In the genomic region with DNA sequence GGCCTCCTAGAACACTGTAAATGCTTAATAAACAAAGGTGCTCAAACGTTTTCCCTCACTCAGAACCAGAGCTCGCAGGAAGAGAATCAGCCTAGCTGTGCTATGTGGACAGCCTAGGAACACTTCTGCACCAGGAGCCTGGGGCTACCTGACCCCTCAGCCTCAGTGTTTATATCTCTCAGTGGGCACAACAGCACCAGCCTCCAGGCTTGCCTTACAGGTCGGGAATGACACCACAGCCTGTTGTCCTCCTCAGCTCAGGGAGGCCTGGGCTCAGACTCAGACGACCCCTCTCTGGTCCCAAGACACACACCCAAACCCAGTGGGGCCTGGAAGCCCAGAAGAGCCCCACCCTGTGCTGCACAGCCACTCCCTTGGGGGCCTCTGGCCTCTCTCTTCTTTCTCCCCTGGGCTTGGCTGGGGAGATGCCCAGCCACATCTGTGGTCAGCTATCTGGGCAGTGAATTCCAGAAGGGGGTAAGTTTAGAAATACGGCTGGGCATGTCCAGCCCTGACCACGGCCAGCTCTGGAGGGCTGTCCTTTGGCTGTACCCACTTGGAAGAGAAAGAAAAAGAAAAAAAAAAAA, we compare ENCODE assay signal across 20 cellular contexts. TPM values are rescaled to one million over a fixed set of nuclear protein-coding genes. Genes with fewer than 3 reads are reported as not detected.
A peak's percentile ranks its signal among the peaks of the same experiment; 100 is the strongest.
DNase-seq lines count a peak whose midpoint lies in the region; ATAC-seq, FAIRE-seq and TF ChIP-seq lines count a peak whose summit lies in the region.
"Had no signal": no experiment of that assay in that cellular context is flagged by ENCODE, and none has a peak within 500 bp of the region (broad histone marks: within the 10 kb centered on the region; RNA-seq: fewer than 3 reads in every experiment).

No MANE protein-coding gene starts in this region.

- CTCF ChIA-PET in CD4-positive, alpha-beta T cell (lab: Charles Lee): interaction anchor here (1.2 to 1.6 kb wide), 2 partner anchors 131 to 208 kb away, joined by 3 read pairs; no protein-coding TSS in a partner anchor
- CTCF ChIA-PET in A673 (lab: Charles Lee): interaction anchor here (0.6 kb wide), 1 partner anchor 25 kb away, joined by 7 read pairs; no protein-coding TSS in a partner anchor

- H3K27me3 ChIP-seq in CD4-positive, alpha-beta T cell (ENCODE audit: control insufficient read depth, insufficient read depth, low read length): no peaks in the 10 kb centered on the region
- H3K27me3 ChIP-seq in A673 (replicated peaks; ENCODE audit: insufficient read depth, low read depth, low read length, poor library complexity): no peaks in the 10 kb centered on the region
- H3K27me3 ChIP-seq: sigmoid colon, uterus had no signal

- no peaks in the 10 kb centered on the region for H3K9me3 ChIP-seq in CD4-positive, alpha-beta T cell (ENCODE audit: control insufficient read depth, low read length)
- no peaks in the 10 kb centered on the region for H3K9me3 ChIP-seq in A673 (ENCODE audit: low read depth, low read length, poor library complexity, severe bottlenecking)
- H3K9me3 ChIP-seq: sigmoid colon, uterus had no signal

- TF ChIP-seq CTCF in CD4-positive, alpha-beta T cell (IDR thresholded peaks at IDR 0.05): no peak
- TF ChIP-seq CTCF in fibroblast of the aortic adventitia (IDR thresholded peaks at IDR 0.05; ENCODE audit: insufficient read depth, low read length): no peak
- no peak for TF ChIP-seq CTCF in progenitor cell of endocrine pancreas (IDR thresholded peaks at IDR 0.05; ENCODE audit: unreplicated experiment)
- TF ChIP-seq CTCF in A673 (conservative IDR thresholded peaks at IDR 0.05; ENCODE audit: low read depth, low read length): no peak

- H3K4me1 ChIP-seq in A673 (ENCODE audit: insufficient read depth, low read length, poor library complexity, severe bottlenecking): no peaks in the 10 kb centered on the region

- H3K36me3 ChIP-seq in A673 (ENCODE audit: insufficient read depth, low read length, poor library complexity, severe bottlenecking): no peaks in the 10 kb centered on the region
- H3K36me3 ChIP-seq: sigmoid colon, uterus had no signal

- ATAC-seq in CD4-positive, alpha-beta T cell (ENCODE audit: poor library complexity): no peak

- peak overlapping the region; percentile 30 for H3K27ac Mint-ChIP-seq in CD4-positive, alpha-beta T cell
- H3K27ac Mint-ChIP-seq in progenitor cell of endocrine pancreas: no peak overlapping the region
- H3K27ac Mint-ChIP-seq: activated naive CD4-positive, alpha-beta T cell treated with anti-CD3 and anti-CD28 coated beads, Interleukin-2, amount 10 ng/mL, durations not matched to agents 7 days and 5 days had no signal

- FAIRE-seq in RCC 7860 (lab: Jason Lieb, UNC): no peak
- FAIRE-seq: H54, islet of Langerhans had no signal

- DNase-seq in CD4-positive, alpha-beta T cell: no peak
- DNase-seq in NCI-H226 (peak; percentile 49), fibroblast of the aortic adventitia (ENCODE audit: low read depth) (peak; percentile 30), progenitor cell of endocrine pancreas (ENCODE audit: low spot score, unreplicated experiment) (no peak), A673 (ENCODE audit: low spot score) (no peak), RCC 7860 (ENCODE audit: low spot score) (no peak), nucleus accumbens (lab: John Stamatoyannopoulos, UW) (no peak), NAMALWA (ENCODE audit: low spot score) (no peak)
- DNase-seq: activated CD4-positive, alpha-beta T cell treated with anti-CD3 and anti-CD28 coated beads, Interleukin-2, amount 50 U/mL, for 4 hours; activated naive CD4-positive, alpha-beta T cell treated with anti-CD3 and anti-CD28 coated beads, Interleukin-2, amount 10 ng/mL, durations not matched to agents 7 days and 5 days; Calu3; dermis blood vessel endothelial cell; NCI-H2029; NCI-H446 treated with DMSO at 0.1 percent for 48 hours; RPMI8226; sigmoid colon; T-helper 1 cell; uterus had no signal

- no TSS peak for BruUV-seq in A673 (replicated peaks; lab: Mats Ljungman, UMichigan)

- no peaks in the 10 kb centered on the region for H3K27me3 Mint-ChIP-seq in CD4-positive, alpha-beta T cell
- H3K27me3 Mint-ChIP-seq in progenitor cell of endocrine pancreas: no peaks in the 10 kb centered on the region

- POLR2A ChIA-PET in CD4-positive, alpha-beta T cell (lab: Charles Lee): interaction anchor here (1.3 kb wide), 2 partner anchors 14 to 25 kb away, joined by 3 to 6 read pairs; no protein-coding TSS in a partner anchor
- POLR2A ChIA-PET in A673 (lab: Charles Lee; ENCODE audit: low non-redundant PET): no interaction called here

- intact Hi-C loops in CD4-positive, alpha-beta T cell (cut with DNase I, micrococcal nuclease): loop anchor here in 1 of 2 experiments (5.0 kb wide), 1 partner anchor 36 kb away; no protein-coding TSS in a partner anchor
- intact Hi-C loops in A673 (cut with micrococcal nuclease; ENCODE audit: unreplicated experiment): no loop called here

- peak overlapping the region; percentile 12 for H3K4me3 Mint-ChIP-seq in CD4-positive, alpha-beta T cell
- peak overlapping the region; percentile 31 for H3K4me3 Mint-ChIP-seq in progenitor cell of endocrine pancreas (ENCODE audit: low read depth)
- H3K4me3 Mint-ChIP-seq: activated naive CD4-positive, alpha-beta T cell treated with anti-CD3 and anti-CD28 coated beads, Interleukin-2, amount 10 ng/mL, durations not matched to agents 7 days and 5 days had no signal

- H3K4me1 Mint-ChIP-seq in CD4-positive, alpha-beta T cell (ENCODE audit: low read depth): peaks cover 38% of the 10 kb centered on the region
- H3K4me1 Mint-ChIP-seq in progenitor cell of endocrine pancreas (ENCODE audit: low read depth): peaks cover 4% of the 10 kb centered on the region

- no peak overlapping the region for H3K27ac ChIP-seq in CD4-positive, alpha-beta T cell (ENCODE audit: low read depth, low read length)
- no peak overlapping the region for H3K27ac ChIP-seq in A673 (ENCODE audit: low read depth, low read length, poor library complexity, severe bottlenecking)

- H3K4me3 ChIP-seq in fibroblast of the aortic adventitia (ENCODE audit: low read depth, low read length) (no peak overlapping the region), A673 (ENCODE audit: low read depth, low read length, poor library complexity, severe bottlenecking) (no peak overlapping the region)
- H3K4me3 ChIP-seq: sigmoid colon, uterus had no signal

- H3K9me3 Mint-ChIP-seq in CD4-positive, alpha-beta T cell: no peaks in the 10 kb centered on the region
- H3K9me3 Mint-ChIP-seq in progenitor cell of endocrine pancreas (ENCODE audit: low read depth): no peaks in the 10 kb centered on the region
- H3K9me3 Mint-ChIP-seq: activated naive CD4-positive, alpha-beta T cell treated with anti-CD3 and anti-CD28 coated beads, Interleukin-2, amount 10 ng/mL, durations not matched to agents 7 days and 5 days had no signal

- H3K36me3 Mint-ChIP-seq in CD4-positive, alpha-beta T cell (ENCODE audit: low read depth): no peaks in the 10 kb centered on the region
- no peaks in the 10 kb centered on the region for H3K36me3 Mint-ChIP-seq in progenitor cell of endocrine pancreas (ENCODE audit: insufficient read depth)
- H3K36me3 Mint-ChIP-seq: activated naive CD4-positive, alpha-beta T cell treated with anti-CD3 and anti-CD28 coated beads, Interleukin-2, amount 10 ng/mL, durations not matched to agents 7 days and 5 days had no signal

RNA-seq across cellular contexts. Expression of a gene that starts 2.4 kb away (rescaled TPM):
- 1 to 10 TPM; 5.9 to 6.1 TPM for total RNA-seq in CD4-positive, alpha-beta T cell
- total RNA-seq in fibroblast of the aortic adventitia (ENCODE audit: low replicate concordance) (3.1 and 4.4 TPM in 2 replicates), progenitor cell of endocrine pancreas (13.5 TPM in 2 replicates), A673 (2021) (0.75 and 2.3 TPM in 2 replicates)

RNA-seq across cellular contexts. Expression of a gene that starts 33.7 kb away (rescaled TPM):
- total RNA-seq in CD4-positive, alpha-beta T cell: 10 to 100 TPM; 36.8 to 38.5 TPM
- total RNA-seq in fibroblast of the aortic adventitia (ENCODE audit: low replicate concordance) (22.9 and 24.5 TPM in 2 replicates), progenitor cell of endocrine pancreas (24.7 and 26.2 TPM in 2 replicates), A673 (2021) (39.0 and 44.0 TPM in 2 replicates)

RNA-seq across cellular contexts. Expression of a gene that starts 36.9 kb away (rescaled TPM):
- total RNA-seq in CD4-positive, alpha-beta T cell: 10 to 100 TPM; 17.8 to 19.2 TPM
- total RNA-seq in fibroblast of the aortic adventitia (ENCODE audit: low replicate concordance) (5.0 and 17.5 TPM in 2 replicates), progenitor cell of endocrine pancreas (22.2 and 22.6 TPM in 2 replicates), A673 (2021) (46.5 and 47.6 TPM in 2 replicates)

Comparison
In these comparisons a context has a peak if more than half of its experiments do, and no peak if none do; other contexts are left out.
1. DNase-seq: peak in NCI-H226 (single experiment) and fibroblast of the aortic adventitia (single experiment); none in CD4-positive, alpha-beta T cell (0 of 10), progenitor cell of endocrine pancreas (single experiment), A673 (single experiment), RCC 7860 (single experiment), nucleus accumbens (0 of 56) and NAMALWA (single experiment).